In the genomic region with DNA sequence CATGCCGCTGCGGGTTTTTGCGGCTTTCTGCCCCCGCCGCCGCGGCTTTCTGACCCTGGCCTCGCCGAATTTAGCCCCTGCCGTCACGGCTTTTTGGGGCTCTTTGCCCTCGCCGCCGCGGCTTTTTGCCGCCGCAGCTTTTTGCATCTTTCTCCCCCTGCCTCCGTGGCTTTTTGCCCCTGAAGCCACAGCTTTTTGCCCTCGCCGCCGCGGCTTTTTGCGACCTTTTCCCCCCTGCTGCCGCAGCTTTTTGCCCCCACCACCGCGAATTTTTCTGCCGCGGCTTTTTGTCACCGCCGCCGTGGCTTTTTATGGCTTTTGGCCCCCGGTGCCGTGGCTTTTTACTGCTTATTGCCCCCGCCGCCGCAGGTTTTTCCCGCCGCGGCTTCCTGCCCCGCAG, we compare ENCODE assay signal across 14 cellular contexts.
DNase-seq lines count a peak whose midpoint lies in the region; ATAC-seq and TF ChIP-seq lines count a peak whose summit lies in the region.
"Had no signal": no experiment of that assay in that cellular context is flagged by ENCODE, and none has a peak within 500 bp of the region (broad histone marks: within the 10 kb centered on the region; RNA-seq: fewer than 3 reads in every experiment).

No MANE protein-coding gene starts in this region.

- WGBS in GM23248 (ENCODE audit: low coverage in 1 of 2, low lambda C conversion rate in 2 of 2, missing lambda C conversion rate in 2 of 2), 2 experiments: 55 to 59% methylated on average over 20 to 40 of the region's 40 CpGs

- no peak overlapping the region for H3K9ac ChIP-seq in GM23248

- H3K9me3 ChIP-seq in GM23248 (ENCODE audit: low read depth): no peaks in the 10 kb centered on the region
- no peaks in the 10 kb centered on the region for H3K9me3 ChIP-seq in upper lobe of right lung

- no peaks in the 10 kb centered on the region for H3F3A ChIP-seq in GM23248 (ENCODE audit: insufficient read depth)

- no peak overlapping the region for H2AFZ ChIP-seq in GM23248

- no peaks in the 10 kb centered on the region for H3K79me2 ChIP-seq in GM23248 (ENCODE audit: insufficient read depth)

- no peaks in the 10 kb centered on the region for H3K4me1 ChIP-seq in GM23248 (ENCODE audit: insufficient read depth)
- no peaks in the 10 kb centered on the region for H3K4me1 ChIP-seq in upper lobe of right lung
- H3K4me1 ChIP-seq: Caco-2 had no signal

- ATAC-seq in left ventricle myocardium superior (no peak), Right ventricle myocardium inferior (no peak), upper lobe of right lung (no peak), GM18519 (IDR thresholded peaks at IDR 0.05; ENCODE audit: low FRiP score, unreplicated experiment) (no peak)

- TF ChIP-seq CTCF in upper lobe of right lung (IDR thresholded peaks at IDR 0.05): no peak

- no peaks in the 10 kb centered on the region for H3K27me3 ChIP-seq in GM23248 (replicated peaks; ENCODE audit: insufficient read depth)
- H3K27me3 ChIP-seq in upper lobe of right lung: no peaks in the 10 kb centered on the region

- intact Hi-C loops in left ventricle myocardium superior (cut with micrococcal nuclease): no loop called here
- intact Hi-C loops in Right ventricle myocardium inferior (cut with DNase I): no loop called here
- intact Hi-C loops in posterior vena cava (cut with DNase I): no loop called here
- intact Hi-C loops in upper lobe of right lung (cut with DNase I): no loop called here

- no peaks in the 10 kb centered on the region for H4K20me1 ChIP-seq in GM23248 (ENCODE audit: insufficient read depth)

- H3K27ac ChIP-seq in GM23248 (no peak overlapping the region), upper lobe of right lung (no peak overlapping the region)
- H3K27ac ChIP-seq: C4-2B had no signal

- no peak overlapping the region for H3K4me3 ChIP-seq in GM23248
- no peak overlapping the region for H3K4me3 ChIP-seq in upper lobe of right lung

- H3K36me3 ChIP-seq in GM23248 (ENCODE audit: low read depth) (no peaks in the 10 kb centered on the region), upper lobe of right lung (no peaks in the 10 kb centered on the region)

- H3K4me2 ChIP-seq in GM23248 (ENCODE audit: unreplicated experiment): no peak overlapping the region

- in situ Hi-C loops in GM23248 (cut with MboI): no loop called here

- DNase-seq in left ventricle myocardium superior (peak; percentile 11), Right ventricle myocardium inferior (ENCODE audit: missing footprints) (no peak), GM23248 (peak; percentile 0), posterior vena cava (ENCODE audit: low spot score) (peak; percentile 62), upper lobe of right lung (peak; percentile 33), NCI-H526 (lab: John Stamatoyannopoulos, UW) (no peak), germinal center (ENCODE audit: low spot score) (no peak)
- DNase-seq: ACHN; Caco-2; CD4-positive, alpha-beta T cell; H9; IMR-90 had no signal

- H3K9me2 ChIP-seq in GM23248 (ENCODE audit: insufficient read depth): no peaks in the 10 kb centered on the region

Comparison
In these comparisons a context has a peak if more than half of its experiments do, and no peak if none do; other contexts are left out.
1. DNase-seq: peak in left ventricle myocardium superior (single experiment), GM23248 (single experiment), posterior vena cava (single experiment) and upper lobe of right lung (single experiment); none in Right ventricle myocardium inferior (single experiment), NCI-H526 (0 of 2) and germinal center (single experiment).